Comparison of ENCODE assay signal across 8 cellular contexts in the genomic region with DNA sequence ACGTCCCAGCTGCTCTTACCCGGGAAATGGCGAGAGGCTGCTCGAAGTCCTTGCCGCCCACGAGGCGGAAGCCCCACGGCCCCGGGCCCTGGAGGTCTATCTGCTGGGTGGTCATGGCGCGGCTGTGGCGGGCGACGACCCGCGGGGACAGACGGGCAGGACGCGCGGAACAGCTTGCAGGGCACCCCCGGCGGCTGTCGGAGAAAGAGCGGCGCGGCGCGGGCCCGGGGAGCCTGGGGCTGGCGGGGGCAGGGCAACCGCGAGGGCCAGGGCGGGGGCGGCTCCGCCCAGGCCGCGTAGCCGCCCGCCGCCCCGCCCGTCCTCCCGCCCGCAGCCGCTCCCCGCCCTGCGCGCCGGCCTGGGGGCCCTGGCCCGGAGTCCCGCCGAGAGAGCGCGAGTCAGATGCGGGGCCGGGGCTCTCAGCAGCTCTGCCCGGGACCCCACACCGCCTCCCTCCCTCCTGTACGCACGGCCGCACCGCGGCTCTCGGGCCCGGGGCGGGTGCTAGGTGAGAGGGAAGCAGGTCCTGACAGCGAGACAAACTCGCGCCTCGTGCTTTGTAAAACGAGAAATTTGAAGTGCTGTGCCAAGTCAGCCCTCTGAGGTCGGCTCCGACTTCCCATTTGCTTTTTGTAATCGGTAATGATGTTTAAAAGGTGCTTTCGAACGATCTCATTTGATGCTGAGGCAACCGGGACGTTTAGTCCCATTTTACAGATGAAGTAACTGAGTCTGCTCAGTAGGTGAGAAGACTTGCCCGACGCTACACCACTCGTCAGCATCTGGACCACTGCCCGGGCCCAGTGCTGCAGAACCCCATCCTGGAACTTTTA. TPM values are rescaled to one million over a fixed set of nuclear protein-coding genes. Genes with fewer than 3 reads are reported as not detected.
DNase-seq lines count a peak whose midpoint lies in the region; ATAC-seq and TF ChIP-seq lines count a peak whose summit lies in the region.

TSS of gene PDLIM1 (minus strand) at position 203 of the 833 bp plus-strand sequence. CDS start at position 115, 88 bp downstream.

- peaks cover 0 to 5% (median 0%) of the 10 kb centered on the region in 11 experiments; a peak in 1 of 22 replicates for H3K27me3 ChIP-seq in BLaER1 treated with 17β-estradiol and CSF1 and Interleukin-3, amounts not matched to agents 10 nM and 100 nM

- H3K9me3 Mint-ChIP-seq in activated T-helper 17 cell treated with anti-CD3 and anti-CD28 coated beads, Interleukin-2, amount 50 U/mL, for 72 hours, result no peaks in the 10 kb centered on the region
- H3K9me3 Mint-ChIP-seq in osteocyte (ENCODE audit: unreplicated experiment), result no peaks in the 10 kb centered on the region

- H3K4me1 Mint-ChIP-seq in activated T-helper 17 cell treated with anti-CD3 and anti-CD28 coated beads, Interleukin-2, amount 50 U/mL, for 72 hours, result no peaks in the 10 kb centered on the region
- peaks cover 34% of the 10 kb centered on the region for H3K4me1 Mint-ChIP-seq in osteocyte (ENCODE audit: unreplicated experiment)

- peaks cover 0 to 10% (median 0%) of the 10 kb centered on the region in 11 experiments; a peak in 2 of 22 replicates for H3K36me3 ChIP-seq in BLaER1 treated with 17β-estradiol and CSF1 and Interleukin-3, amounts not matched to agents 10 nM and 100 nM

- H3K4me2 ChIP-seq in BLaER1 treated with 17β-estradiol and CSF1 and Interleukin-3, amounts not matched to agents 10 nM and 100 nM, result peak within 1 kb of the TSS; percentile 87 to 99 (median 96)

- H3K4me3 ChIP-seq in BLaER1 treated with 17β-estradiol and CSF1 and Interleukin-3, amounts not matched to agents 10 nM and 100 nM, result peak within 1 kb of the TSS; percentile 80 to 94 (median 91)

- peak within 1 kb of the TSS; percentile 59 for H3K4me3 Mint-ChIP-seq in activated T-helper 17 cell treated with anti-CD3 and anti-CD28 coated beads, Interleukin-2, amount 50 U/mL, for 72 hours
- H3K4me3 Mint-ChIP-seq in osteocyte (ENCODE audit: unreplicated experiment), result peak within 1 kb of the TSS; percentile 92

- H3K36me3 Mint-ChIP-seq in activated T-helper 17 cell treated with anti-CD3 and anti-CD28 coated beads, Interleukin-2, amount 50 U/mL, for 72 hours (ENCODE audit: low read depth), result no peaks in the 10 kb centered on the region
- no peaks in the 10 kb centered on the region for H3K36me3 Mint-ChIP-seq in osteocyte (ENCODE audit: unreplicated experiment)

- peaks cover 0 to 39% (median 33%) of the 10 kb centered on the region in 11 experiments; a peak in 16 of 22 replicates for H4K20me1 ChIP-seq in BLaER1 treated with 17β-estradiol and CSF1 and Interleukin-3, amounts not matched to agents 10 nM and 100 nM

- TF ChIP-seq CTCF in osteocyte (IDR thresholded peaks at IDR 0.05), result peak; percentile 35

- ATAC-seq in GM18909 (IDR thresholded peaks at IDR 0.05; ENCODE audit: poor library complexity, unreplicated experiment) (peak; percentile 49), HG03066 (IDR thresholded peaks at IDR 0.05; ENCODE audit: low read depth, unreplicated experiment) (peak; percentile 22)
- peak; percentile 38 for ATAC-seq in activated T-helper 17 cell treated with anti-CD3 and anti-CD28 coated beads, Interleukin-2, amount 50 U/mL, for 72 hours (replicated peaks)

- H3K27ac ChIP-seq in BLaER1 treated with 17β-estradiol and CSF1 and Interleukin-3, amounts not matched to agents 10 nM and 100 nM, result peak within 1 kb of the TSS; percentile 71 to 95 (median 91); a peak in 21 of 22 replicates

- H3K9me3 ChIP-seq in BLaER1 treated with 17β-estradiol and CSF1 and Interleukin-3, amounts not matched to agents 10 nM and 100 nM (replicated peaks in 1 of 11), result no peaks in the 10 kb centered on the region

- H3K27me3 Mint-ChIP-seq in activated T-helper 17 cell treated with anti-CD3 and anti-CD28 coated beads, Interleukin-2, amount 50 U/mL, for 72 hours, result peaks cover 49% of the 10 kb centered on the region
- H3K27me3 Mint-ChIP-seq in osteocyte (ENCODE audit: unreplicated experiment), result no peaks in the 10 kb centered on the region

- H3K4me1 ChIP-seq in BLaER1 treated with 17β-estradiol and CSF1 and Interleukin-3, amounts not matched to agents 10 nM and 100 nM, result peaks cover 48 to 91% (median 88%) of the 10 kb centered on the region in 10 experiments

- H3K9ac ChIP-seq in BLaER1 treated with 17β-estradiol and CSF1 and Interleukin-3, amounts not matched to agents 10 nM and 100 nM, result peak within 1 kb of the TSS; percentile 89 to 96 (median 94)

- DNase-seq in NCI-H82 (lab: John Stamatoyannopoulos, UW), result peak; percentile 77
- no peak for DNase-seq in glomerular endothelial cell (ENCODE audit: extremely low read depth, low read depth, low spot score)
- peak; percentile 86 for DNase-seq in osteocyte (ENCODE audit: extremely low spot score, unreplicated experiment)
- no peak for DNase-seq in NCI-H1092 (lab: John Stamatoyannopoulos, UW)

- H3K27ac Mint-ChIP-seq in activated T-helper 17 cell treated with anti-CD3 and anti-CD28 coated beads, Interleukin-2, amount 50 U/mL, for 72 hours, result no peak within 1 kb of the TSS
- H3K27ac Mint-ChIP-seq in osteocyte (ENCODE audit: unreplicated experiment), result peak within 1 kb of the TSS; percentile 76

RNA-seq across cellular contexts. Expression of gene PDLIM1, which starts in this region (rescaled TPM):
- total RNA-seq in activated T-helper 17 cell treated with anti-CD3 and anti-CD28 coated beads, Interleukin-2, amount 50 U/mL, for 72 hours, result 1 to 10 TPM in 1 of 2 donors, under 1 TPM in 1; 0.42 to 3.5 TPM
- 59.9 and 110 TPM in 2 replicates for total RNA-seq in glomerular endothelial cell
- total RNA-seq in osteocyte, result 71.7 and 73.8 TPM in 2 replicates

Comparison
In these comparisons a context has a peak if more than half of its experiments do, and no peak if none do; other contexts are left out.
1. RNA of gene PDLIM1 (total RNA-seq): 59.9 to 110 TPM in glomerular endothelial cell and 71.7 to 73.8 TPM in osteocyte; 0.42 to 3.5 TPM in activated T-helper 17 cell treated with anti-CD3 and anti-CD28 coated beads, Interleukin-2, amount 50 U/mL, for 72 hours; every median in the first group is over 10 times any median in the second.
2. DNase-seq: peak in NCI-H82 (single experiment) and osteocyte (single experiment); none in glomerular endothelial cell (single experiment) and NCI-H1092 (single experiment).
3. Peak in every context shown above with its lines, with median percentiles within 50 percentile points of each other: ATAC-seq.